26 cellular contexts compared by ENCODE assay signal in the genomic region with DNA sequence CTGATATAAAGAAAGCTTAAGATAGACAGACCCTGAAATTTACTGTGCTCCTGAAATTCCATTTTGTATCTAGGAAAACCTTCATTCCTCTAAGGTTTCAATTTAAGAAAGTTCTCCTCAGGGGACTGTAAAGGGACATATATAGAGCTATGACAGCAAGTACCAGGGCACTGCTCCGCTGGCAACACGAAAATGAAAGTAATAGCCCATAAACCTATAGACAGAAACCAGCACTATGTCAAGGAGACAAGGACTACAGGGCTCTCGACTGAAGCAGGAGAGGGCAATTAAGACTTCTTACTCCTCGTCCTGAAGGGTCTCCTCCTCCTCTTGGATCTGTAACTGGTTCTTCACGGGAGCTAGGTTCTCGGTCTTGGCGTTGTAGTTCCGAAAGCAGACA. TPM values are rescaled to one million over a fixed set of nuclear protein-coding genes. Genes with fewer than 3 reads are reported as not detected.
DNase-seq lines count a peak whose midpoint lies in the region; ATAC-seq, FAIRE-seq and TF ChIP-seq lines count a peak whose summit lies in the region.
"Had no signal": no experiment of that assay in that cellular context is flagged by ENCODE, and none has a peak within 500 bp of the region (broad histone marks: within the 10 kb centered on the region; RNA-seq: fewer than 3 reads in every experiment).

No MANE protein-coding gene starts in this region.

- H3F3A ChIP-seq in PC-9 (ENCODE audit: insufficient read depth, low read depth) (no peaks in the 10 kb centered on the region), GM23338 (replicated peaks; ENCODE audit: low read depth) (0 out of 2 replicates have a peak, but pooled peaks cover 9% of the 10 kb centered on the region)

- H3K9me3 Mint-ChIP-seq in activated CD8-positive, alpha-beta memory T cell treated with anti-CD3 and anti-CD28 coated beads, Interleukin-2, amount 10 ng/mL, durations not matched to agents 7 days and 5 days (ENCODE audit: low read depth): no peaks in the 10 kb centered on the region
- no peaks in the 10 kb centered on the region for H3K9me3 Mint-ChIP-seq in GM23338
- H3K9me3 Mint-ChIP-seq: activated T-helper 2 cell treated with anti-CD3 and anti-CD28 coated beads, Interferon-gamma antibody, Interleukin-2, Interleukin-4, amounts not matched to agents 10 μg/mL and 5 μg/mL and 100 μg/mL, durations not matched to agents 14 hours and 24 hours and 36 hours; naive B cell; stimulated activated naive CD8-positive, alpha-beta T cell treated with anti-CD3 and anti-CD28 coated beads, Interleukin-15, amount 100 ng/mL, for 72 hours had no signal

- H3K4me1 ChIP-seq in PC-9 (replicated peaks; ENCODE audit: insufficient read depth) (no peaks in the 10 kb centered on the region), GM23338 (ENCODE audit: insufficient read depth) (peaks cover 17% of the 10 kb centered on the region), ovary (ENCODE audit: insufficient read depth) (no peaks in the 10 kb centered on the region)

- no peak for DNase-seq in activated CD8-positive, alpha-beta memory T cell treated with anti-CD3 and anti-CD28 coated beads, Interleukin-2, amount 10 ng/mL, durations not matched to agents 7 days and 5 days
- no peak for DNase-seq in activated CD8-positive, alpha-beta memory T cell treated with anti-CD3 and anti-CD28 coated beads, Interleukin-2, amount 50 U/mL, for 48 hours
- DNase-seq in PC-9 (no peak), GM23338 (ENCODE audit: low spot score) (no peak), ovary (no peak), HTR-8/SVneo (ENCODE audit: insufficient read length, low spot score) (no peak), EL (no peak)
- DNase-seq: activated CD8-positive, alpha-beta memory T cell treated with anti-CD3 and anti-CD28 coated beads, Interleukin-2, amount 50 U/mL, for 4 hours; central memory CD4-positive, alpha-beta T cell; foreskin fibroblast; GOT3; naive B cell; NCI-H1436; NCI-H69; SIG-M5; stimulated activated naive CD8-positive, alpha-beta T cell treated with anti-CD3 and anti-CD28 coated beads, Interleukin-15, amount 100 ng/mL, for 72 hours; T-helper 2 cell; tibial artery had no signal

- no peaks in the 10 kb centered on the region for H3K9me2 ChIP-seq in PC-9 (ENCODE audit: insufficient read depth)
- H3K9me2 ChIP-seq in GM23338 (ENCODE audit: insufficient read depth): no peaks in the 10 kb centered on the region

- peaks cover 32% of the 10 kb centered on the region for H3K27me3 Mint-ChIP-seq in activated CD8-positive, alpha-beta memory T cell treated with anti-CD3 and anti-CD28 coated beads, Interleukin-2, amount 10 ng/mL, durations not matched to agents 7 days and 5 days
- peaks cover 1% of the 10 kb centered on the region for H3K27me3 Mint-ChIP-seq in GM23338 (ENCODE audit: insufficient read depth, low read depth, poor library complexity)

- H2AFZ ChIP-seq in PC-9: peak overlapping the region; percentile 69; the same call in 1 of the 2 replicates
- H2AFZ ChIP-seq in GM23338: no peak overlapping the region

- H3K36me3 ChIP-seq in PC-9 (ENCODE audit: low read depth): no peaks in the 10 kb centered on the region
- H3K36me3 ChIP-seq in GM23338 (ENCODE audit: insufficient read depth): peaks cover 5% of the 10 kb centered on the region; the same call in 1 of the 2 replicates
- H3K36me3 ChIP-seq in ovary: no peaks in the 10 kb centered on the region

- POLR2A ChIA-PET in PC-9 (lab: Charles Lee; ENCODE audit: unreplicated experiment): no interaction called here

- no peak for TF ChIP-seq EP300 in ovary (IDR thresholded peaks at IDR 0.05)

- 91 to 95% (median 94%) methylated on average over 8 of the region's 8 CpGs for WGBS in ovary, 3 donors

- peak overlapping the region; percentile 12 for H3K4me3 Mint-ChIP-seq in activated CD8-positive, alpha-beta memory T cell treated with anti-CD3 and anti-CD28 coated beads, Interleukin-2, amount 10 ng/mL, durations not matched to agents 7 days and 5 days
- no peak overlapping the region for H3K4me3 Mint-ChIP-seq in GM23338
- H3K4me3 Mint-ChIP-seq: activated naive CD8-positive, alpha-beta T cell; B cell; naive B cell; stimulated activated naive CD8-positive, alpha-beta T cell treated with anti-CD3 and anti-CD28 coated beads, Interleukin-15, amount 100 ng/mL, for 72 hours had no signal

- TF ChIP-seq CTCF in PC-9 (conservative IDR thresholded peaks at IDR 0.05) (no peak), GM23338 (conservative IDR thresholded peaks at IDR 0.05; ENCODE audit: low read depth in 2 of 2) (no peak), ovary (IDR thresholded peaks at IDR 0.05) (no peak)

- intact Hi-C loops in PC-9 (cut with micrococcal nuclease; ENCODE audit: unreplicated experiment): no loop called here
- intact Hi-C loops in ovary (cut with DNase I): no loop called here

- ATAC-seq in activated CD8-positive, alpha-beta memory T cell treated with anti-CD3 and anti-CD28 coated beads, Interleukin-2, amount 10 ng/mL, durations not matched to agents 7 days and 5 days: no peak
- ATAC-seq in HG02571 (IDR thresholded peaks at IDR 0.05; ENCODE audit: unreplicated experiment) (peak; percentile 54), GM23338 (no peak)
- ATAC-seq: stimulated activated naive CD8-positive, alpha-beta T cell treated with anti-CD3 and anti-CD28 coated beads, Interleukin-15, amount 100 ng/mL, for 72 hours had no signal

- CTCF ChIA-PET in activated CD8-positive, alpha-beta memory T cell treated with anti-CD3 and anti-CD28 coated beads, Interleukin-2, amount 10 ng/mL, durations not matched to agents 7 days and 5 days (lab: Charles Lee): no interaction called here
- CTCF ChIA-PET in PC-9 (lab: Charles Lee): no interaction called here

- no peaks in the 10 kb centered on the region for H3K36me3 Mint-ChIP-seq in activated CD8-positive, alpha-beta memory T cell treated with anti-CD3 and anti-CD28 coated beads, Interleukin-2, amount 10 ng/mL, durations not matched to agents 7 days and 5 days
- H3K36me3 Mint-ChIP-seq in GM23338 (ENCODE audit: low read depth): peaks cover 18% of the 10 kb centered on the region
- H3K36me3 Mint-ChIP-seq: activated naive CD8-positive, alpha-beta T cell; naive B cell had no signal

- H3K4me2 ChIP-seq in PC-9 (peak overlapping the region; percentile 70), GM23338 (no peak overlapping the region)

- H4K20me1 ChIP-seq in PC-9 (ENCODE audit: insufficient read depth) (no peaks in the 10 kb centered on the region), GM23338 (replicated peaks; ENCODE audit: insufficient read depth) (no peaks in the 10 kb centered on the region)

- no TSS peak for BruUV-seq in PC-9 (replicated peaks; lab: Mats Ljungman, UMichigan)

- no peaks in the 10 kb centered on the region for H3K79me2 ChIP-seq in PC-9 (ENCODE audit: low read depth)
- peaks cover 20% of the 10 kb centered on the region for H3K79me2 ChIP-seq in GM23338 (replicated peaks; ENCODE audit: insufficient read depth)

- no peak overlapping the region for H3K27ac Mint-ChIP-seq in activated CD8-positive, alpha-beta memory T cell treated with anti-CD3 and anti-CD28 coated beads, Interleukin-2, amount 10 ng/mL, durations not matched to agents 7 days and 5 days
- no peak overlapping the region for H3K27ac Mint-ChIP-seq in GM23338
- H3K27ac Mint-ChIP-seq: activated naive CD8-positive, alpha-beta T cell; activated T-helper 2 cell treated with anti-CD3 and anti-CD28 coated beads, Interferon-gamma antibody, Interleukin-2, Interleukin-4, amounts not matched to agents 10 μg/mL and 5 μg/mL and 100 μg/mL, durations not matched to agents 14 hours and 24 hours and 36 hours; B cell; stimulated activated naive CD8-positive, alpha-beta T cell treated with anti-CD3 and anti-CD28 coated beads, Interleukin-15, amount 100 ng/mL, for 72 hours had no signal

- peaks cover 3% of the 10 kb centered on the region for H3K4me1 Mint-ChIP-seq in activated CD8-positive, alpha-beta memory T cell treated with anti-CD3 and anti-CD28 coated beads, Interleukin-2, amount 10 ng/mL, durations not matched to agents 7 days and 5 days
- H3K4me1 Mint-ChIP-seq in GM23338: peaks cover 17% of the 10 kb centered on the region

- H3K27me3 ChIP-seq in PC-9 (ENCODE audit: insufficient read depth, low read depth) (no peaks in the 10 kb centered on the region; the same call in 1 of the 2 replicates), GM23338 (ENCODE audit: insufficient read depth) (peaks cover 14% of the 10 kb centered on the region), ovary (no peaks in the 10 kb centered on the region)
- H3K27me3 ChIP-seq: right atrium auricular region, tibial artery had no signal

- H3K4me3 ChIP-seq in PC-9 (peak overlapping the region; percentile 47), GM23338 (no peak overlapping the region), ovary (no peak overlapping the region)
- H3K4me3 ChIP-seq: right atrium auricular region, tibial artery had no signal

- H3K27ac ChIP-seq in PC-9: no peak overlapping the region
- H3K27ac ChIP-seq in GM23338 (ENCODE audit: low read depth): no peak overlapping the region
- H3K27ac ChIP-seq in ovary: no peak overlapping the region
- H3K27ac ChIP-seq: right atrium auricular region, tibial artery, VCaP had no signal

- no peak for FAIRE-seq in HTR-8/SVneo (lab: Jason Lieb, UNC)
- FAIRE-seq: A204.1, astrocyte had no signal

- TF ChIP-seq POLR2A in ovary (IDR thresholded peaks at IDR 0.05): no peak

- H3K9me3 ChIP-seq in PC-9 (ENCODE audit: insufficient read depth, low read depth) (no peaks in the 10 kb centered on the region), ovary (no peaks in the 10 kb centered on the region)
- H3K9me3 ChIP-seq: right atrium auricular region, tibial artery had no signal

TF ChIP-seq in GM23338, 12 proteins besides CTCF, POLR2A, EP300 and RAD21 (continues in another document):
- TF ChIP-seq ZNF331 (CRISPR knock-in tag; IDR thresholded peaks at IDR 0.05; ENCODE audit: low read depth): no peak

RNA-seq across cellular contexts. Expression of gene FEZ1, which starts 6.9 kb away (rescaled TPM):
- 1 to 10 TPM; 1.1 to 9.0 TPM for total RNA-seq in activated CD8-positive, alpha-beta memory T cell treated with anti-CD3 and anti-CD28 coated beads, Interleukin-2, amount 10 ng/mL, durations not matched to agents 7 days and 5 days
- total RNA-seq in PC-9 (2021): 0.57 and 1.3 TPM in 2 replicates
- total RNA-seq in GM23338 (2014; rRNA removed; shearing (Covaris generic)): 43.5 and 55.5 TPM in 2 replicates
- polyA plus RNA-seq in GM23338 (2016; fragmentation: Nextera tagmentation; extraction: Ambion mirVana): 34.5 and 35.1 TPM in 2 replicates
- total RNA-seq in ovary: 10 to 100 TPM; 13.1 to 31.2 (median 19.7) TPM
- 10 to 100 TPM; 30.6 to 58.7 TPM for polyA plus RNA-seq in ovary
